Comparison of ENCODE assay signal across 8 cellular contexts in genomic region chr13:48319458-48320395, GRCh38. TPM values are rescaled to one million over a fixed set of nuclear protein-coding genes. Genes with fewer than 3 reads are reported as not detected.
DNase-seq lines count a peak whose midpoint lies in the region; ATAC-seq and TF ChIP-seq lines count a peak whose summit lies in the region.
"Had no signal": no experiment of that assay in that cellular context is flagged by ENCODE, and none has a peak within 500 bp of the region (broad histone marks: within the 10 kb centered on the region; RNA-seq: fewer than 3 reads in every experiment).

No MANE protein-coding gene starts in this region.

- peak overlapping the region; percentile 69 for H3K27ac Mint-ChIP-seq in activated CD8-positive, alpha-beta T cell treated with anti-CD3 and anti-CD28 coated beads for 36 hours
- H3K27ac Mint-ChIP-seq in immature natural killer cell: peak overlapping the region; percentile 63 to 89 (median 72)
- no peak overlapping the region for H3K27ac Mint-ChIP-seq in GM23338

- CTCF ChIA-PET in activated CD8-positive, alpha-beta T cell treated with anti-CD3 and anti-CD28 coated beads for 36 hours (lab: Charles Lee): interaction anchor here (1.4 to 2.0 kb wide), 2 partner anchors 9 to 13 kb away, joined by 3 to 6 read pairs; no protein-coding TSS in a partner anchor

- H3K9me3 ChIP-seq in spleen: peaks cover 8 to 38% (median 28%) of the 10 kb centered on the region in 8 donors

- TF ChIP-seq CTCF in GM20000 (IDR thresholded peaks at IDR 0.05; ENCODE audit: extremely low read depth, missing control alignments) (no peak), spleen (IDR thresholded peaks at IDR 0.05 in 8 of 11, conservative IDR thresholded peaks at IDR 0.05 in 3 of 11) (no peak), GM23338 (conservative IDR thresholded peaks at IDR 0.05; ENCODE audit: low read depth in 2 of 2) (no peak)
- TF ChIP-seq CTCF in activated CD8-positive, alpha-beta T cell treated with anti-CD3 and anti-CD28 coated beads for 36 hours (IDR thresholded peaks at IDR 0.05): no peak

- no peak for TF ChIP-seq POLR2A in spleen (IDR thresholded peaks at IDR 0.05)

- no peaks in the 10 kb centered on the region for H4K20me1 ChIP-seq in GM23338 (replicated peaks; ENCODE audit: insufficient read depth)

- H3K36me3 ChIP-seq in spleen (peaks cover 0 to 60% (median 19%) of the 10 kb centered on the region in 6 donors), GM23338 (ENCODE audit: insufficient read depth) (peaks cover 6% of the 10 kb centered on the region; the same call in 1 of the 2 replicates)

- H3K4me3 ChIP-seq in spleen (peak overlapping the region in 7 of 8 donors; percentile 7 to 56 (median 30)), GM23338 (no peak overlapping the region)
- H3K4me3 ChIP-seq: K562 had no signal

- H3K27me3 ChIP-seq in spleen (replicated peaks in 1 of 7): peaks cover 0 to 13% (median 0%) of the 10 kb centered on the region in 7 donors
- H3K27me3 ChIP-seq in GM23338 (ENCODE audit: insufficient read depth): no peaks in the 10 kb centered on the region

- H3K4me2 ChIP-seq in GM23338: no peak overlapping the region

- POLR2A ChIA-PET in activated CD8-positive, alpha-beta T cell treated with anti-CD3 and anti-CD28 coated beads for 36 hours (lab: Charles Lee): interaction anchor here (2.0 kb wide), 1 partner anchor 10 kb away, joined by 7 read pairs; no protein-coding TSS in a partner anchor

- H3K9me3 Mint-ChIP-seq in activated CD8-positive, alpha-beta T cell treated with anti-CD3 and anti-CD28 coated beads for 36 hours: peaks cover 11% of the 10 kb centered on the region
- H3K9me3 Mint-ChIP-seq in immature natural killer cell (peaks cover 0 to 8% (median 4%) of the 10 kb centered on the region in 6 donors), GM23338 (peaks cover 27% of the 10 kb centered on the region)

- peak; percentile 27 for DNase-seq in GM20000 (ENCODE audit: low spot score)
- DNase-seq in activated CD8-positive, alpha-beta T cell treated with anti-CD3 and anti-CD28 coated beads for 36 hours: peak; percentile 9
- DNase-seq in immature natural killer cell: peak in 1 of 3 donors; percentile 15
- peak; percentile 70 for DNase-seq in spleen
- DNase-seq in GM23338 (ENCODE audit: low spot score): no peak
- no peak for DNase-seq in occipital lobe (lab: John Stamatoyannopoulos, UW)

- H3K4me1 ChIP-seq in spleen: peaks cover 0 to 69% (median 9%) of the 10 kb centered on the region in 6 donors
- H3K4me1 ChIP-seq in GM23338 (ENCODE audit: insufficient read depth): no peaks in the 10 kb centered on the region

- intact Hi-C loops in activated CD8-positive, alpha-beta T cell treated with anti-CD3 and anti-CD28 coated beads for 36 hours (cut with micrococcal nuclease): no loop called here
- intact Hi-C loops in spleen (cut with DNase I; ENCODE audit: low total_unique reads): no loop called here

- no peaks in the 10 kb centered on the region for H3K9me2 ChIP-seq in GM23338 (ENCODE audit: insufficient read depth)

- peaks cover 5% of the 10 kb centered on the region; the same call in 1 of the 2 replicates for H3K79me2 ChIP-seq in GM23338 (replicated peaks; ENCODE audit: insufficient read depth)

- peaks cover 5% of the 10 kb centered on the region for H3K27me3 Mint-ChIP-seq in activated CD8-positive, alpha-beta T cell treated with anti-CD3 and anti-CD28 coated beads for 36 hours
- H3K27me3 Mint-ChIP-seq in immature natural killer cell (ENCODE audit: low read depth in 3 of 3) (peaks cover 2 to 19% (median 5%) of the 10 kb centered on the region in 3 donors), GM23338 (ENCODE audit: insufficient read depth, low read depth, poor library complexity) (no peaks in the 10 kb centered on the region)

- H3F3A ChIP-seq in GM23338 (replicated peaks; ENCODE audit: low read depth): no peaks in the 10 kb centered on the region

- H3K4me3 Mint-ChIP-seq in activated CD8-positive, alpha-beta T cell treated with anti-CD3 and anti-CD28 coated beads for 36 hours: peak overlapping the region; percentile 56
- H3K4me3 Mint-ChIP-seq in immature natural killer cell (peak overlapping the region; percentile 82 to 96 (median 89)), GM23338 (no peak overlapping the region; the same call in 2 of the 3 replicates)

- H3K27ac ChIP-seq in spleen: peak overlapping the region in 1 of 8 donors; percentile 38
- no peak overlapping the region for H3K27ac ChIP-seq in GM23338 (ENCODE audit: low read depth)

- peaks cover 47% of the 10 kb centered on the region for H3K4me1 Mint-ChIP-seq in activated CD8-positive, alpha-beta T cell treated with anti-CD3 and anti-CD28 coated beads for 36 hours (ENCODE audit: low read depth)
- H3K4me1 Mint-ChIP-seq in immature natural killer cell: peaks cover 40 to 67% of the 10 kb centered on the region in 2 donors
- H3K4me1 Mint-ChIP-seq in GM23338: no peaks in the 10 kb centered on the region; the same call in 2 of the 3 replicates

- H3K36me3 Mint-ChIP-seq in activated CD8-positive, alpha-beta T cell treated with anti-CD3 and anti-CD28 coated beads for 36 hours (ENCODE audit: low read depth): peaks cover 52% of the 10 kb centered on the region
- H3K36me3 Mint-ChIP-seq in immature natural killer cell: peaks cover 3 to 16% (median 13%) of the 10 kb centered on the region in 3 donors
- H3K36me3 Mint-ChIP-seq in GM23338 (ENCODE audit: low read depth): peaks cover 29% of the 10 kb centered on the region

- H2AFZ ChIP-seq in GM23338: no peak overlapping the region

- ATAC-seq in activated CD8-positive, alpha-beta T cell treated with anti-CD3 and anti-CD28 coated beads for 36 hours: peak; percentile 46
- ATAC-seq in GM23338 (no peak), HG02970 (IDR thresholded peaks at IDR 0.05; ENCODE audit: low FRiP score, unreplicated experiment) (no peak)
- ATAC-seq: K562 had no signal

- WGBS in spleen, 5 donors: 66 to 79% (median 67%) methylated on average over 41 to 51 of the region's 51 CpGs

TF ChIP-seq in GM23338, 12 proteins besides CTCF, POLR2A, EP300 and RAD21 (continues in another document):
- TF ChIP-seq CREB1 (CRISPR knock-in tag; IDR thresholded peaks at IDR 0.05; ENCODE audit: low read depth) (no peak), EZH2 (IDR thresholded peaks at IDR 0.05; ENCODE audit: low read depth, unreplicated experiment) (no peak), NANOG (IDR thresholded peaks at IDR 0.05; ENCODE audit: borderline replicate concordance) (no peak), STAT1 (IDR thresholded peaks at IDR 0.05; ENCODE audit: unreplicated experiment) (no peak), ZNF114 (CRISPR knock-in tag; IDR thresholded peaks at IDR 0.05) (no peak), EZH2phosphoT487 (IDR thresholded peaks at IDR 0.05; ENCODE audit: unreplicated experiment) (no peak), ETS1 (IDR thresholded peaks at IDR 0.05) (no peak), REST (IDR thresholded peaks at IDR 0.05; ENCODE audit: unreplicated experiment) (no peak), POLR2AphosphoS5 (IDR thresholded peaks at IDR 0.05; ENCODE audit: low read depth) (no peak), ZNF331 (CRISPR knock-in tag; IDR thresholded peaks at IDR 0.05; ENCODE audit: low read depth) (no peak), JUNB (IDR thresholded peaks at IDR 0.05; ENCODE audit: unreplicated experiment) (no peak)

RNA-seq across cellular contexts. Expression of gene RB1, which starts 16.2 kb away (rescaled TPM):
- 10 to 100 TPM; 26.4 to 29.2 TPM for total RNA-seq in activated CD8-positive, alpha-beta T cell treated with anti-CD3 and anti-CD28 coated beads for 36 hours
- polyA plus RNA-seq in immature natural killer cell (10 to 100 TPM; 14.4 to 30.2 (median 17.0) TPM), spleen (10 to 100 TPM; 21.3 to 23.2 (median 22.3) TPM), GM23338 (2016; fragmentation: Nextera tagmentation; extraction: Ambion mirVana) (22.3 and 23.2 TPM in 2 replicates)
- total RNA-seq in spleen (10 to 100 TPM; 51.6 to 88.0 (median 67.9) TPM), occipital lobe (48.8 TPM)
- 18.9 and 19.5 TPM in 2 replicates for total RNA-seq in GM23338 (2014; rRNA removed; shearing (Covaris generic))

Comparison
In these comparisons a context has a peak if more than half of its experiments do, and no peak if none do; other contexts are left out.
1. DNase-seq: peak in GM20000 (single experiment), activated CD8-positive, alpha-beta T cell treated with anti-CD3 and anti-CD28 coated beads for 36 hours (single experiment) and spleen (single experiment); none in GM23338 (single experiment) and occipital lobe (single experiment).